In the genomic region with DNA sequence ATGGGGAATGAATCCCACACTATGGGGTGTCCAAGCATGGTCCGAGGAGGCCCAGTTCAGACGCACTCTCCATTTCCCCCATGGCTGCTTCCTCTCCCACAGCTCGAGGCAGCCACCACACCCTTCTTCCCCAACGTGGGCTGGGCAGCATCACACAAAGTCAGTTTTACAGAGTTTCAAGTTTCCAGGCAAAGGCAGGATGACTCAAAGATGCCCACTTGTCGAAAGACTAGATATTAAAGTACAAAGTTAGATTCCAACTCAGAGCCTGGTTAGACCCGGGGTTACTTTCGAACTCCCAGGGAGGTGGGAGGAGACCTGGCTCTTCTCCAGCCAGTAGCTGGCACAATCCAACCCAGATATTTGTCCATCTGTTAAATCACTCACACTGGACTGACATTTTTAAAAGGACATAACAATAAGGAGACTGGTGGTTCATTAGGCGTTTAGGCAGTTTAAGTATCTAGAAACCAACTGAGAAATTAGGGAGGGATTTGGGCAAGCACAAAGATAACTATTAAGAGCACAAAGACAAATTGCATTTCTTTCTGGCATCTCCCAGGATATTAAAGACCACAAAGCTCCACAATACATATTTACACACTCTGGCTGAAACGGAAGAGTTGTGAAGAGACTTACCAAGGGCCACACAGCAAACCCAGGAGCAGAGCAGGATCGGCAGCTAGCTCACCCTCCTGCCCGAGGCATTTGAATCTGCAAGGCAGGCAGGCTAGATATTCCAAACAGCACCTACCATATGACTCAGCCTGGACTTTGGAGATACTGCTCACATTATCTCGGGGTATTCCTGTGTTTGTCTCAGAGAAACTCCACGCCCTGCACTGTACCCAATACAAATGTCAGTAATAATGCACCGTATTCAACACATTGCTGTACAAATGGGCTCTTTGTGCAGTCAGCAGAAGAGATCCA, we compare ENCODE assay signal across 9 cellular contexts. TPM values are rescaled to one million over a fixed set of nuclear protein-coding genes. Genes with fewer than 3 reads are reported as not detected.
DNase-seq lines count a peak whose midpoint lies in the region; ATAC-seq and TF ChIP-seq lines count a peak whose summit lies in the region.
"Had no signal": no experiment of that assay in that cellular context is flagged by ENCODE, and none has a peak within 500 bp of the region (broad histone marks: within the 10 kb centered on the region; RNA-seq: fewer than 3 reads in every experiment).

No MANE protein-coding gene starts in this region.

- no TSS peak for BruUV-seq in OCI-LY7 (replicated peaks; lab: Mats Ljungman, UMichigan)

- H3K79me2 ChIP-seq in OCI-LY7 (ENCODE audit: insufficient read depth, low read depth, low read length), result no peaks in the 10 kb centered on the region

- H3K27ac ChIP-seq in AG04450 (ENCODE audit: low read depth, low read length) (no peak overlapping the region), OCI-LY7 (ENCODE audit: low read depth, low read length, poor library complexity, severe bottlenecking) (no peak overlapping the region)

- DNase-seq in AG04450 (ENCODE audit: low read depth, low spot score) (peak; percentile 6), NT2/D1 (ENCODE audit: low read depth, low spot score) (no peak), epithelial cell of proximal tubule (ENCODE audit: low read depth) (no peak), midbrain (lab: John Stamatoyannopoulos, UW) (peak; percentile 62), OCI-LY7 (ENCODE audit: low spot score) (no peak), UCSD-AML1 (lab: John Stamatoyannopoulos, UW; ENCODE audit: unreplicated experiment) (no peak)
- no peak for DNase-seq in activated CD4-positive, alpha-beta T cell treated with anti-CD3 and anti-CD28 coated beads for 4 hours
- DNase-seq: activated gamma-delta T cell treated with Interleukin-2 at 50 U/mL for 16 hours had no signal

- no peak for ATAC-seq in GM21717 (IDR thresholded peaks at IDR 0.05; ENCODE audit: unreplicated experiment)

- H3K4me2 ChIP-seq in OCI-LY7 (ENCODE audit: low read length), result no peak overlapping the region

- H3K9ac ChIP-seq in NT2/D1 (ENCODE audit: insufficient read length, low read depth), result peak overlapping the region; percentile 39

- no peaks in the 10 kb centered on the region for H3K9me2 ChIP-seq in OCI-LY7 (ENCODE audit: insufficient read depth, low read length)

- CTCF ChIA-PET in AG04450 (lab: Charles Lee) (interaction anchor here (0.7 to 1.4 kb wide), 2 partner anchors 12 to 688 kb away, joined by 4 to 6 read pairs; no protein-coding TSS in a partner anchor), OCI-LY7 (lab: Charles Lee; ENCODE audit: unreplicated experiment) (no interaction called here)

- POLR2A ChIA-PET in AG04450 (lab: Yijun Ruan, JAX), result interaction anchor here (0.6 kb wide), 1 partner anchor 422 kb away, joined by 5 read pairs; no protein-coding TSS in a partner anchor
- POLR2A ChIA-PET in OCI-LY7 (lab: Charles Lee), result interaction anchor here (0.5 kb wide), 1 partner anchor 143 kb away, joined by 3 read pairs; no protein-coding TSS in a partner anchor

- H3K4me3 ChIP-seq in AG04450 (ENCODE audit: low read depth, low read length) (no peak overlapping the region), NT2/D1 (ENCODE audit: insufficient read length, low read depth) (no peak overlapping the region), epithelial cell of proximal tubule (ENCODE audit: low read depth, low read length) (peak overlapping the region; percentile 50), OCI-LY7 (ENCODE audit: low read depth, low read length, poor library complexity, severe bottlenecking) (no peak overlapping the region)

- H3K4me1 ChIP-seq in NT2/D1 (ENCODE audit: insufficient read depth, insufficient read length) (peaks cover 8% of the 10 kb centered on the region), OCI-LY7 (ENCODE audit: insufficient read depth, low read length, poor library complexity, severe bottlenecking) (no peaks in the 10 kb centered on the region)

- H3K9me3 ChIP-seq in AG04450 (ENCODE audit: control insufficient read depth, insufficient read depth, low read length) (no peaks in the 10 kb centered on the region), NT2/D1 (ENCODE audit: insufficient read depth, low read length) (no peaks in the 10 kb centered on the region), OCI-LY7 (ENCODE audit: low read length) (no peaks in the 10 kb centered on the region)

- intact Hi-C loops in OCI-LY7 (cut with micrococcal nuclease; ENCODE audit: unreplicated experiment), result no loop called here

- no peaks in the 10 kb centered on the region for H4K20me1 ChIP-seq in OCI-LY7 (ENCODE audit: insufficient read depth, low read length)

- no peak for TF ChIP-seq CTCF in AG04450 (IDR thresholded peaks at IDR 0.05; ENCODE audit: low read depth, low read length)
- no peak for TF ChIP-seq CTCF in epithelial cell of proximal tubule (conservative IDR thresholded peaks at IDR 0.05; ENCODE audit: low read depth, low read length)
- no peak for TF ChIP-seq CTCF in OCI-LY7 (conservative IDR thresholded peaks at IDR 0.05; ENCODE audit: low read length)

- H2AFZ ChIP-seq in OCI-LY7 (ENCODE audit: low read length), result no peak overlapping the region

- H3K36me3 ChIP-seq in NT2/D1 (ENCODE audit: insufficient read depth, insufficient read length, low read length) (no peaks in the 10 kb centered on the region), OCI-LY7 (ENCODE audit: insufficient read depth, low read length) (no peaks in the 10 kb centered on the region)

- peaks cover 2% of the 10 kb centered on the region for H3K27me3 ChIP-seq in AG04450 (ENCODE audit: control insufficient read depth, insufficient read depth, low read length)
- H3K27me3 ChIP-seq in NT2/D1 (ENCODE audit: insufficient read depth, insufficient read length), result no peaks in the 10 kb centered on the region

RNA-seq across cellular contexts. Expression of a gene that starts 34.8 kb away (rescaled TPM):
- polyA plus RNA-seq in AG04450 (2011; rRNA removed), result 0.29 and 0.50 TPM in 2 replicates
- 0.56 and 0.92 TPM in 2 replicates for polyA minus RNA-seq in AG04450 (2011; rRNA and poly(A)+ RNA removed)
- 7.5 and 11.8 TPM in 2 replicates for total RNA-seq in epithelial cell of proximal tubule
- 5.7 and 6.5 TPM in 2 replicates for total RNA-seq in OCI-LY7 (2014; rRNA removed; shearing (Covaris generic))
- total RNA-seq in OCI-LY7 (2022), result 9.4 and 10.5 TPM in 2 replicates

Comparison
In these comparisons a context has a peak if more than half of its experiments do, and no peak if none do; other contexts are left out.
1. DNase-seq: peak in AG04450 (single experiment) and midbrain (single experiment); none in NT2/D1 (single experiment), epithelial cell of proximal tubule (single experiment), activated CD4-positive, alpha-beta T cell treated with anti-CD3 and anti-CD28 coated beads for 4 hours (0 of 2), OCI-LY7 (single experiment) and UCSD-AML1 (single experiment).